8 cellular contexts compared by ENCODE assay signal in the genomic region with DNA sequence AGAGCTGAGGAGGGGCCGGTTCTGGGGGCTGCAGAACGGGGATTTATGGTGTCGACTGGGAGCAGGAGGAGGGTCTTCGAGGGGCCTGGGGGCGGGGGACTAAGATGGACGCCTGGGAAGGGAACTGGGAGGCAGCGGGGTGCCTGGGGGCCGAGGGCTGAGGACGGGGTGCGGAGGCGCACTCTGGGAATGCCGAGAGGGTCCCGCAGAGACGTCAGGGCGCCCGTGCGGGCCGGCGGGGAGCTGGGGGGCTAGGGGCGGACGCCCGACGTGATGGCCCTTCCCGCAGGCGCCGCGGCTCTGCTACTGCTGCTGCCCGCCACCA. TPM values are rescaled to one million over a fixed set of nuclear protein-coding genes. Genes with fewer than 3 reads are reported as not detected.
A peak's percentile ranks its signal among the peaks of the same experiment; 100 is the strongest.
DNase-seq lines count a peak whose midpoint lies in the region; ATAC-seq and TF ChIP-seq lines count a peak whose summit lies in the region.

No MANE protein-coding gene starts in this region.

- ATAC-seq in CD4-positive, CD25-positive, alpha-beta regulatory T cell (ENCODE audit: low read depth in 2 of 2) = peak in 1 of 2 donors; percentile 1
- no peak for ATAC-seq in HG02884 (IDR thresholded peaks at IDR 0.05; ENCODE audit: unreplicated experiment)

- DNase-seq in CD4-positive, CD25-positive, alpha-beta regulatory T cell = no peak
- DNase-seq in NCI-H2227 treated with DMSO at 0.1 percent for 48 hours (lab: John Stamatoyannopoulos, UW) = peak; percentile 22
- DNase-seq in neural progenitor cell (ENCODE audit: low spot score) = peak; percentile 65
- no peak for DNase-seq in kidney glomerular epithelial cell (lab: John Stamatoyannopoulos, UW)
- no peak for DNase-seq in activated CD8-positive, alpha-beta memory T cell treated with anti-CD3 and anti-CD28 coated beads for 24 hours
- DNase-seq in LoVo (ENCODE audit: low spot score) = no peak

- peak overlapping the region; percentile 97 for H3K4me2 ChIP-seq in neural progenitor cell

- H4K20me1 ChIP-seq in neural progenitor cell (ENCODE audit: low read depth) = peaks cover 28% of the 10 kb centered on the region

- no peaks in the 10 kb centered on the region for H3K27me3 Mint-ChIP-seq in CD4-positive, CD25-positive, alpha-beta regulatory T cell
- H3K27me3 Mint-ChIP-seq in neural progenitor cell (ENCODE audit: insufficient read depth, low read depth) = peaks cover 9% of the 10 kb centered on the region

- H3K27ac ChIP-seq in CD4-positive, CD25-positive, alpha-beta regulatory T cell (ENCODE audit: insufficient read depth, low read length, poor library complexity, severe bottlenecking) = peak overlapping the region; percentile 69
- peak overlapping the region; percentile 32 for H3K27ac ChIP-seq in neural progenitor cell

- H3K4me3 Mint-ChIP-seq in CD4-positive, CD25-positive, alpha-beta regulatory T cell = peak overlapping the region; percentile 86 to 96 (median 89)
- peak overlapping the region; percentile 97 for H3K4me3 Mint-ChIP-seq in neural progenitor cell

- H3K4me1 ChIP-seq in CD4-positive, CD25-positive, alpha-beta regulatory T cell (ENCODE audit: control insufficient read depth, insufficient read depth, low read length, poor library complexity, severe bottlenecking) = peaks cover 51% of the 10 kb centered on the region
- no peaks in the 10 kb centered on the region for H3K4me1 ChIP-seq in endocrine pancreas (ENCODE audit: control insufficient read depth, insufficient read depth, low read length)
- peaks cover 9% of the 10 kb centered on the region for H3K4me1 ChIP-seq in neural progenitor cell

- H3K36me3 ChIP-seq in CD4-positive, CD25-positive, alpha-beta regulatory T cell (ENCODE audit: control insufficient read depth, insufficient read depth, low read length) = peaks cover 16% of the 10 kb centered on the region
- H3K36me3 ChIP-seq in endocrine pancreas (ENCODE audit: control insufficient read depth, insufficient read depth, low read length) = peaks cover 6% of the 10 kb centered on the region
- no peaks in the 10 kb centered on the region for H3K36me3 ChIP-seq in neural progenitor cell

- no peak for TF ChIP-seq CTCF in neural progenitor cell (IDR thresholded peaks at IDR 0.05)

- H3K4me3 ChIP-seq in CD4-positive, CD25-positive, alpha-beta regulatory T cell (ENCODE audit: low read depth, low read length) = no peak overlapping the region
- H3K4me3 ChIP-seq in endocrine pancreas (ENCODE audit: control insufficient read depth, insufficient read depth, low read length) (no peak overlapping the region), neural progenitor cell (peak overlapping the region; percentile 81)

- peak overlapping the region; percentile 89 to 96 (median 90) for H3K27ac Mint-ChIP-seq in CD4-positive, CD25-positive, alpha-beta regulatory T cell
- peak overlapping the region; percentile 66 for H3K27ac Mint-ChIP-seq in neural progenitor cell

- H3K9ac ChIP-seq in endocrine pancreas (ENCODE audit: control insufficient read depth, insufficient read depth, low read length) = peak overlapping the region; percentile 61
- H3K9ac ChIP-seq in neural progenitor cell = peak overlapping the region; percentile 60

- no peaks in the 10 kb centered on the region for H3K27me3 ChIP-seq in CD4-positive, CD25-positive, alpha-beta regulatory T cell (ENCODE audit: control insufficient read depth, insufficient read depth, low read length)
- H3K27me3 ChIP-seq in endocrine pancreas (ENCODE audit: control insufficient read depth, insufficient read depth, low read length) (no peaks in the 10 kb centered on the region), neural progenitor cell (no peaks in the 10 kb centered on the region)

- H3K4me1 Mint-ChIP-seq in CD4-positive, CD25-positive, alpha-beta regulatory T cell = peaks cover 0 to 56% (median 25%) of the 10 kb centered on the region in 4 donors
- peaks cover 28% of the 10 kb centered on the region for H3K4me1 Mint-ChIP-seq in neural progenitor cell

- no peaks in the 10 kb centered on the region for H3K9me3 Mint-ChIP-seq in CD4-positive, CD25-positive, alpha-beta regulatory T cell
- no peaks in the 10 kb centered on the region for H3K9me3 Mint-ChIP-seq in neural progenitor cell

- H2AFZ ChIP-seq in neural progenitor cell (replicated peaks) = peak overlapping the region; percentile 70

- peaks cover 30% of the 10 kb centered on the region for H3K79me2 ChIP-seq in neural progenitor cell (ENCODE audit: low read depth)

- peaks cover 4% of the 10 kb centered on the region for H3K36me3 Mint-ChIP-seq in CD4-positive, CD25-positive, alpha-beta regulatory T cell
- H3K36me3 Mint-ChIP-seq in neural progenitor cell = peaks cover 5% of the 10 kb centered on the region

- peaks cover 46% of the 10 kb centered on the region for H3F3A ChIP-seq in neural progenitor cell (ENCODE audit: low read depth)

- no peaks in the 10 kb centered on the region for H3K9me3 ChIP-seq in CD4-positive, CD25-positive, alpha-beta regulatory T cell (ENCODE audit: control insufficient read depth in 2 of 2, low read length in 2 of 2)
- no peaks in the 10 kb centered on the region for H3K9me3 ChIP-seq in endocrine pancreas (ENCODE audit: control insufficient read depth, low read length)
- no peaks in the 10 kb centered on the region for H3K9me3 ChIP-seq in neural progenitor cell (ENCODE audit: low read depth)

RNA-seq across cellular contexts. Expression of gene TM7SF2, which starts 0.5 kb away (rescaled TPM):
- 20.2 TPM for total RNA-seq in CD4-positive, CD25-positive, alpha-beta regulatory T cell
- polyA plus RNA-seq in CD4-positive, CD25-positive, alpha-beta regulatory T cell = 10 to 100 TPM in 2 of 4 donors, 1 to 10 TPM in 2; 8.0 to 11.1 (median 9.4) TPM
- total RNA-seq in neural progenitor cell (ENCODE audit: low replicate concordance) = 36.1 and 109 TPM in 2 replicates

RNA-seq across cellular contexts. Expression of gene ZNHIT2, which starts 5.3 kb away (rescaled TPM):
- 6.0 TPM for total RNA-seq in CD4-positive, CD25-positive, alpha-beta regulatory T cell
- polyA plus RNA-seq in CD4-positive, CD25-positive, alpha-beta regulatory T cell = 10 to 100 TPM; 20.1 to 29.0 (median 22.7) TPM
- total RNA-seq in neural progenitor cell (ENCODE audit: low replicate concordance) = 1.5 and 8.1 TPM in 2 replicates

RNA-seq across cellular contexts. Expression of gene FAU, which starts 9.7 kb away (rescaled TPM):
- 1,172 TPM for total RNA-seq in CD4-positive, CD25-positive, alpha-beta regulatory T cell
- polyA plus RNA-seq in CD4-positive, CD25-positive, alpha-beta regulatory T cell = 1,000 to 10,000 TPM; 1,003 to 1,125 (median 1,056) TPM
- 227 and 288 TPM in 2 replicates for total RNA-seq in neural progenitor cell (ENCODE audit: low replicate concordance)

RNA-seq across cellular contexts. Expression of gene MRPL49, which starts 9.9 kb away (rescaled TPM):
- 47.7 TPM for total RNA-seq in CD4-positive, CD25-positive, alpha-beta regulatory T cell
- polyA plus RNA-seq in CD4-positive, CD25-positive, alpha-beta regulatory T cell = 100 to 1,000 TPM; 104 to 125 (median 111) TPM
- total RNA-seq in neural progenitor cell (ENCODE audit: low replicate concordance) = 38.3 and 57.5 TPM in 2 replicates

RNA-seq across cellular contexts. Expression of gene VPS51, which starts 16.2 kb away (rescaled TPM):
- 234 TPM for total RNA-seq in CD4-positive, CD25-positive, alpha-beta regulatory T cell
- polyA plus RNA-seq in CD4-positive, CD25-positive, alpha-beta regulatory T cell = 100 to 1,000 TPM in 1 of 4 donors, 10 to 100 TPM in 3; 84.2 to 109 (median 96.3) TPM
- total RNA-seq in neural progenitor cell (ENCODE audit: low replicate concordance) = 80.4 and 252 TPM in 2 replicates

Comparison
In these comparisons a context has a peak if more than half of its experiments do, and no peak if none do; other contexts are left out.
1. DNase-seq: peak in NCI-H2227 treated with DMSO at 0.1 percent for 48 hours (single experiment) and neural progenitor cell (single experiment); none in CD4-positive, CD25-positive, alpha-beta regulatory T cell (0 of 3), kidney glomerular epithelial cell (single experiment), activated CD8-positive, alpha-beta memory T cell treated with anti-CD3 and anti-CD28 coated beads for 24 hours (single experiment) and LoVo (single experiment).